In genomic region chr6:2168480-2168879, GRCh38 we compare ENCODE assay signal across 1 cellular context.
TF ChIP-seq lines count a peak whose summit lies in the region.

No MANE protein-coding gene starts in this region.

TF ChIP-seq in SK-N-SH, 30 proteins besides CTCF, POLR2A, EP300 and RAD21 (continued from another document):
- TF ChIP-seq PBX3 (IDR thresholded peaks at IDR 0.05) (no peak), FOSL2 (IDR thresholded peaks at IDR 0.05; ENCODE audit: borderline replicate concordance, low read depth) (no peak), RFX5 (IDR thresholded peaks at IDR 0.05; ENCODE audit: low read length) (no peak)
TF ChIP-seq in SK-N-SH: peak in this region for 0.
